Comparison of ENCODE assay signal across 1 cellular context in the genomic region with DNA sequence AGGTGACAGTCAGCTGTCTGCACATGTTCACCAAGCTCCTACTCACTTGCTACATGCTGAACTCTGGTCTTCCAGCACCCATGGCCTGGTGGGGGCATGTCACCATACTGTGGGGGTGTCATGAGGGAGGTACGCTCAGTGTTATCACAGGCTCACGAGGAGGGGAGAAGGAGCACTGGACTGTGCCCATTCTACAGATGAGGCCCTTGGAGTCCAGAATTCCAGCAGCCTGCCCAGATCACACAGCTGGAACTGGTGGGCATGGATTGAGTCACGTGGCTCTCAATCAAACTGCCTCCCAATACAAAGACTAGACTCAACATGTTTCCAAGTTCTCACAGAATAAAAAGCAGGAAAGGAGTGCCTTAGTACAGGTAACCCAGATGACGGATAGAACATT.
A peak's percentile ranks its signal among the peaks of the same experiment; 100 is the strongest.
TF ChIP-seq lines count a peak whose summit lies in the region.

No MANE protein-coding gene starts in this region.

TF ChIP-seq in HepG2, 621 proteins besides CTCF, POLR2A, EP300 and RAD21 (continues in another document):
- no peak for TF ChIP-seq ZFP62 (CRISPR knock-in tag; IDR thresholded peaks at IDR 0.05)
- TF ChIP-seq, protein P1, sequence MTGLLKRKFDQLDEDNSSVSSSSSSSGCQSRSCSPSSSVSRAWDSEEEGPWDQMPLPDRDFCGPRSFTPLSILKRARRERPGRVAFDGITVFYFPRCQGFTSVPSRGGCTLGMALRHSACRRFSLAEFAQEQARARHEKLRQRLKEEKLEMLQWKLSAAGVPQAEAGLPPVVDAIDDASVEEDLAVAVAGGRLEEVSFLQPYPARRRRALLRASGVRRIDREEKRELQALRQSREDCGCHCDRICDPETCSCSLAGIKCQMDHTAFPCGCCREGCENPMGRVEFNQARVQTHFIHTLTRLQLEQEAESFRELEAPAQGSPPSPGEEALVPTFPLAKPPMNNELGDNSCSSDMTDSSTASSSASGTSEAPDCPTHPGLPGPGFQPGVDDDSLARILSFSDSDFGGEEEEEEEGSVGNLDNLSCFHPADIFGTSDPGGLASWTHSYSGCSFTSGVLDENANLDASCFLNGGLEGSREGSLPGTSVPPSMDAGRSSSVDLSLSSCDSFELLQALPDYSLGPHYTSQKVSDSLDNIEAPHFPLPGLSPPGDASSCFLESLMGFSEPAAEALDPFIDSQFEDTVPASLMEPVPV (CRISPR knock-in tag; IDR thresholded peaks at IDR 0.05), result no peak
- TF ChIP-seq, protein P2, sequence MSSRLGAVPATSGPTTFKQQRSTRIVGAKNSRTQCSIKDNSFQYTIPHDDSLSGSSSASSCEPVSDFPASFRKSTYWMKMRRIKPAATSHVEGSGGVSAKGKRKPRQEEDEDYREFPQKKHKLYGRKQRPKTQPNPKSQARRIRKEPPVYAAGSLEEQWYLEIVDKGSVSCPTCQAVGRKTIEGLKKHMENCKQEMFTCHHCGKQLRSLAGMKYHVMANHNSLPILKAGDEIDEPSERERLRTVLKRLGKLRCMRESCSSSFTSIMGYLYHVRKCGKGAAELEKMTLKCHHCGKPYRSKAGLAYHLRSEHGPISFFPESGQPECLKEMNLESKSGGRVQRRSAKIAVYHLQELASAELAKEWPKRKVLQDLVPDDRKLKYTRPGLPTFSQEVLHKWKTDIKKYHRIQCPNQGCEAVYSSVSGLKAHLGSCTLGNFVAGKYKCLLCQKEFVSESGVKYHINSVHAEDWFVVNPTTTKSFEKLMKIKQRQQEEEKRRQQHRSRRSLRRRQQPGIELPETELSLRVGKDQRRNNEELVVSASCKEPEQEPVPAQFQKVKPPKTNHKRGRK (CRISPR knock-in tag; IDR thresholded peaks at IDR 0.05), result no peak
- TF ChIP-seq, protein P3, sequence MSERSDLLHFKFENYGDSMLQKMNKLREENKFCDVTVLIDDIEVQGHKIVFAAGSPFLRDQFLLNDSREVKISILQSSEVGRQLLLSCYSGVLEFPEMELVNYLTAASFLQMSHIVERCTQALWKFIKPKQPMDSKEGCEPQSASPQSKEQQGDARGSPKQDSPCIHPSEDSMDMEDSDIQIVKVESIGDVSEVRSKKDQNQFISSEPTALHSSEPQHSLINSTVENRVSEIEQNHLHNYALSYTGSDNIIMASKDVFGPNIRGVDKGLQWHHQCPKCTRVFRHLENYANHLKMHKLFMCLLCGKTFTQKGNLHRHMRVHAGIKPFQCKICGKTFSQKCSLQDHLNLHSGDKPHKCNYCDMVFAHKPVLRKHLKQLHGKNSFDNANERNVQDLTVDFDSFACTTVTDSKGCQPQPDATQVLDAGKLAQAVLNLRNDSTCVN (CRISPR knock-in tag; IDR thresholded peaks at IDR 0.05; ENCODE audit: borderline replicate concordance), result no peak
- TF ChIP-seq HNRNPL (IDR thresholded peaks at IDR 0.05; ENCODE audit: low read depth, low read length), result no peak
- no peak for TF ChIP-seq ELF4 (CRISPR knock-in tag; IDR thresholded peaks at IDR 0.05; ENCODE audit: borderline replicate concordance)
- TF ChIP-seq ZFP90 (CRISPR knock-in tag; IDR thresholded peaks at IDR 0.05; ENCODE audit: borderline replicate concordance), result no peak
- TF ChIP-seq REXO4 (CRISPR knock-in tag; IDR thresholded peaks at IDR 0.05; ENCODE audit: borderline replicate concordance), result no peak
- TF ChIP-seq, protein P4, sequence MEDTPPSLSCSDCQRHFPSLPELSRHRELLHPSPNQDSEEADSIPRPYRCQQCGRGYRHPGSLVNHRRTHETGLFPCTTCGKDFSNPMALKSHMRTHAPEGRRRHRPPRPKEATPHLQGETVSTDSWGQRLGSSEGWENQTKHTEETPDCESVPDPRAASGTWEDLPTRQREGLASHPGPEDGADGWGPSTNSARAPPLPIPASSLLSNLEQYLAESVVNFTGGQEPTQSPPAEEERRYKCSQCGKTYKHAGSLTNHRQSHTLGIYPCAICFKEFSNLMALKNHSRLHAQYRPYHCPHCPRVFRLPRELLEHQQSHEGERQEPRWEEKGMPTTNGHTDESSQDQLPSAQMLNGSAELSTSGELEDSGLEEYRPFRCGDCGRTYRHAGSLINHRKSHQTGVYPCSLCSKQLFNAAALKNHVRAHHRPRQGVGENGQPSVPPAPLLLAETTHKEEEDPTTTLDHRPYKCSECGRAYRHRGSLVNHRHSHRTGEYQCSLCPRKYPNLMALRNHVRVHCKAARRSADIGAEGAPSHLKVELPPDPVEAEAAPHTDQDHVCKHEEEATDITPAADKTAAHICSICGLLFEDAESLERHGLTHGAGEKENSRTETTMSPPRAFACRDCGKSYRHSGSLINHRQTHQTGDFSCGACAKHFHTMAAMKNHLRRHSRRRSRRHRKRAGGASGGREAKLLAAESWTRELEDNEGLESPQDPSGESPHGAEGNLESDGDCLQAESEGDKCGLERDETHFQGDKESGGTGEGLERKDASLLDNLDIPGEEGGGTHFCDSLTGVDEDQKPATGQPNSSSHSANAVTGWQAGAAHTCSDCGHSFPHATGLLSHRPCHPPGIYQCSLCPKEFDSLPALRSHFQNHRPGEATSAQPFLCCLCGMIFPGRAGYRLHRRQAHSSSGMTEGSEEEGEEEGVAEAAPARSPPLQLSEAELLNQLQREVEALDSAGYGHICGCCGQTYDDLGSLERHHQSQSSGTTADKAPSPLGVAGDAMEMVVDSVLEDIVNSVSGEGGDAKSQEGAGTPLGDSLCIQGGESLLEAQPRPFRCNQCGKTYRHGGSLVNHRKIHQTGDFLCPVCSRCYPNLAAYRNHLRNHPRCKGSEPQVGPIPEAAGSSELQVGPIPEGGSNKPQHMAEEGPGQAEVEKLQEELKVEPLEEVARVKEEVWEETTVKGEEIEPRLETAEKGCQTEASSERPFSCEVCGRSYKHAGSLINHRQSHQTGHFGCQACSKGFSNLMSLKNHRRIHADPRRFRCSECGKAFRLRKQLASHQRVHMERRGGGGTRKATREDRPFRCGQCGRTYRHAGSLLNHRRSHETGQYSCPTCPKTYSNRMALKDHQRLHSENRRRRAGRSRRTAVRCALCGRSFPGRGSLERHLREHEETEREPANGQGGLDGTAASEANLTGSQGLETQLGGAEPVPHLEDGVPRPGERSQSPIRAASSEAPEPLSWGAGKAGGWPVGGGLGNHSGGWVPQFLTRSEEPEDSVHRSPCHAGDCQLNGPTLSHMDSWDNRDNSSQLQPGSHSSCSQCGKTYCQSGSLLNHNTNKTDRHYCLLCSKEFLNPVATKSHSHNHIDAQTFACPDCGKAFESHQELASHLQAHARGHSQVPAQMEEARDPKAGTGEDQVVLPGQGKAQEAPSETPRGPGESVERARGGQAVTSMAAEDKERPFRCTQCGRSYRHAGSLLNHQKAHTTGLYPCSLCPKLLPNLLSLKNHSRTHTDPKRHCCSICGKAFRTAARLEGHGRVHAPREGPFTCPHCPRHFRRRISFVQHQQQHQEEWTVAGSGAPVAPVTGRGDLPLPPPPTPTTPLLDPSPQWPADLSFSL (CRISPR knock-in tag; IDR thresholded peaks at IDR 0.05), result no peak
- TF ChIP-seq, protein P5, sequence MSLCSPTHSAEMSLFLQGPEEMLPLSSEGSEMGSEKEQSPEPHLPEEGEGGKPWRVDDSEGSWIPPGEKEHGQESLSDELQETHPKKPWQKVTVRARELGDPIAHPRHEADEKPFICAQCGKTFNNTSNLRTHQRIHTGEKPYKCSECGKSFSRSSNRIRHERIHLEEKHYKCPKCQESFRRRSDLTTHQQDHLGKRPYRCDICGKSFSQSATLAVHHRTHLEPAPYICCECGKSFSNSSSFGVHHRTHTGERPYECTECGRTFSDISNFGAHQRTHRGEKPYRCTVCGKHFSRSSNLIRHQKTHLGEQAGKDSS (CRISPR knock-in tag; IDR thresholded peaks at IDR 0.05; ENCODE audit: borderline replicate concordance, low read depth), result 0 out of 2 replicates have a peak, but pooled peaks have one; percentile 16
- no peak for TF ChIP-seq NFIC (IDR thresholded peaks at IDR 0.05; ENCODE audit: low read length)
- TF ChIP-seq, protein P6, sequence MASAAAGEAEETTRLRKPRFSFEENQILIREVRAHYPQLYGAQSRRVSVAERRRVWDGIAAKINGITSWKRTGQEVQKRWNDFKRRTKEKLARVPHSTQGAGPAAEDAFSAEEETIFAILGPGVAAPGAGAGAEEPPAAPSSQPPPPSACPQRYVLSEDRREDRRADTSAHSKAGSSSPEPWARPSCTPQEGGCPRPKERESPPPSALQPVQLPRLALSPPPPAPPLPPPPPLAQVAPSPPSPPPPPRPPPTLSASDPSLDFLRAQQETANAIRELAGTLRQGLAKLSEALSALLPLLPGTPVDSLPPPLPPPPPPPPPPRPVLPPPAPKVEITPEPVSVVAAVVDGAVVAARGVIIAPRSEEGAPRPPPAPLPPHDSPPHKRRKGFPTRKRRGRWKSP (CRISPR knock-in tag; IDR thresholded peaks at IDR 0.05), result no peak
- peak; percentile 78 for TF ChIP-seq ZMYM3 (CRISPR knock-in tag; IDR thresholded peaks at IDR 0.05)
- TF ChIP-seq MAF1 (CRISPR knock-in tag; IDR thresholded peaks at IDR 0.05; ENCODE audit: borderline replicate concordance), result no peak
- no peak for TF ChIP-seq FOXA3 (CRISPR knock-in tag; IDR thresholded peaks at IDR 0.05)
- TF ChIP-seq MLLT10 (CRISPR knock-in tag; IDR thresholded peaks at IDR 0.05), result no peak
- TF ChIP-seq, protein P7, sequence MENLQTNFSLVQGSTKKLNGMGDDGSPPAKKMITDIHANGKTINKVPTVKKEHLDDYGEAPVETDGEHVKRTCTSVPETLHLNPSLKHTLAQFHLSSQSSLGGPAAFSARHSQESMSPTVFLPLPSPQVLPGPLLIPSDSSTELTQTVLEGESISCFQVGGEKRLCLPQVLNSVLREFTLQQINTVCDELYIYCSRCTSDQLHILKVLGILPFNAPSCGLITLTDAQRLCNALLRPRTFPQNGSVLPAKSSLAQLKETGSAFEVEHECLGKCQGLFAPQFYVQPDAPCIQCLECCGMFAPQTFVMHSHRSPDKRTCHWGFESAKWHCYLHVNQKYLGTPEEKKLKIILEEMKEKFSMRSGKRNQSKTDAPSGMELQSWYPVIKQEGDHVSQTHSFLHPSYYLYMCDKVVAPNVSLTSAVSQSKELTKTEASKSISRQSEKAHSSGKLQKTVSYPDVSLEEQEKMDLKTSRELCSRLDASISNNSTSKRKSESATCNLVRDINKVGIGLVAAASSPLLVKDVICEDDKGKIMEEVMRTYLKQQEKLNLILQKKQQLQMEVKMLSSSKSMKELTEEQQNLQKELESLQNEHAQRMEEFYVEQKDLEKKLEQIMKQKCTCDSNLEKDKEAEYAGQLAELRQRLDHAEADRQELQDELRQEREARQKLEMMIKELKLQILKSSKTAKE (CRISPR knock-in tag; IDR thresholded peaks at IDR 0.05; ENCODE audit: borderline replicate concordance), result no peak
- TF ChIP-seq, protein P8, sequence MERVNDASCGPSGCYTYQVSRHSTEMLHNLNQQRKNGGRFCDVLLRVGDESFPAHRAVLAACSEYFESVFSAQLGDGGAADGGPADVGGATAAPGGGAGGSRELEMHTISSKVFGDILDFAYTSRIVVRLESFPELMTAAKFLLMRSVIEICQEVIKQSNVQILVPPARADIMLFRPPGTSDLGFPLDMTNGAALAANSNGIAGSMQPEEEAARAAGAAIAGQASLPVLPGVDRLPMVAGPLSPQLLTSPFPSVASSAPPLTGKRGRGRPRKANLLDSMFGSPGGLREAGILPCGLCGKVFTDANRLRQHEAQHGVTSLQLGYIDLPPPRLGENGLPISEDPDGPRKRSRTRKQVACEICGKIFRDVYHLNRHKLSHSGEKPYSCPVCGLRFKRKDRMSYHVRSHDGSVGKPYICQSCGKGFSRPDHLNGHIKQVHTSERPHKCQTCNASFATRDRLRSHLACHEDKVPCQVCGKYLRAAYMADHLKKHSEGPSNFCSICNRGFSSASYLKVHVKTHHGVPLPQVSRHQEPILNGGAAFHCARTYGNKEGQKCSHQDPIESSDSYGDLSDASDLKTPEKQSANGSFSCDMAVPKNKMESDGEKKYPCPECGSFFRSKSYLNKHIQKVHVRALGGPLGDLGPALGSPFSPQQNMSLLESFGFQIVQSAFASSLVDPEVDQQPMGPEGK (CRISPR knock-in tag; IDR thresholded peaks at IDR 0.05), result peak; percentile 42; the same call in 1 of the 2 replicates
- no peak for TF ChIP-seq ZNF121 (CRISPR knock-in tag; IDR thresholded peaks at IDR 0.05)
- TF ChIP-seq EZH2 (conservative IDR thresholded peaks at IDR 0.05; ENCODE audit: low read depth, low read length), result no peak
- TF ChIP-seq POLR2G (IDR thresholded peaks at IDR 0.05; ENCODE audit: low read depth, low read length), result peak; percentile 34; the same call in 1 of the 2 replicates
- no peak for TF ChIP-seq ZNF558 (CRISPR knock-in tag; IDR thresholded peaks at IDR 0.05; ENCODE audit: borderline replicate concordance)
- no peak for TF ChIP-seq BRCA1 (CRISPR knock-in tag; IDR thresholded peaks at IDR 0.05)
- TF ChIP-seq, protein P9, sequence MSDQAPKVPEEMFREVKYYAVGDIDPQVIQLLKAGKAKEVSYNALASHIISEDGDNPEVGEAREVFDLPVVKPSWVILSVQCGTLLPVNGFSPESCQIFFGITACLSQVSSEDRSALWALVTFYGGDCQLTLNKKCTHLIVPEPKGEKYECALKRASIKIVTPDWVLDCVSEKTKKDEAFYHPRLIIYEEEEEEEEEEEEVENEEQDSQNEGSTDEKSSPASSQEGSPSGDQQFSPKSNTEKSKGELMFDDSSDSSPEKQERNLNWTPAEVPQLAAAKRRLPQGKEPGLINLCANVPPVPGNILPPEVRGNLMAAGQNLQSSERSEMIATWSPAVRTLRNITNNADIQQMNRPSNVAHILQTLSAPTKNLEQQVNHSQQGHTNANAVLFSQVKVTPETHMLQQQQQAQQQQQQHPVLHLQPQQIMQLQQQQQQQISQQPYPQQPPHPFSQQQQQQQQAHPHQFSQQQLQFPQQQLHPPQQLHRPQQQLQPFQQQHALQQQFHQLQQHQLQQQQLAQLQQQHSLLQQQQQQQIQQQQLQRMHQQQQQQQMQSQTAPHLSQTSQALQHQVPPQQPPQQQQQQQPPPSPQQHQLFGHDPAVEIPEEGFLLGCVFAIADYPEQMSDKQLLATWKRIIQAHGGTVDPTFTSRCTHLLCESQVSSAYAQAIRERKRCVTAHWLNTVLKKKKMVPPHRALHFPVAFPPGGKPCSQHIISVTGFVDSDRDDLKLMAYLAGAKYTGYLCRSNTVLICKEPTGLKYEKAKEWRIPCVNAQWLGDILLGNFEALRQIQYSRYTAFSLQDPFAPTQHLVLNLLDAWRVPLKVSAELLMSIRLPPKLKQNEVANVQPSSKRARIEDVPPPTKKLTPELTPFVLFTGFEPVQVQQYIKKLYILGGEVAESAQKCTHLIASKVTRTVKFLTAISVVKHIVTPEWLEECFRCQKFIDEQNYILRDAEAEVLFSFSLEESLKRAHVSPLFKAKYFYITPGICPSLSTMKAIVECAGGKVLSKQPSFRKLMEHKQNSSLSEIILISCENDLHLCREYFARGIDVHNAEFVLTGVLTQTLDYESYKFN (CRISPR knock-in tag; conservative IDR thresholded peaks at IDR 0.05), result no peak
- TF ChIP-seq ZNF788 (CRISPR knock-in tag; IDR thresholded peaks at IDR 0.05; ENCODE audit: borderline replicate concordance), result 0 out of 2 replicates have a peak, but pooled peaks have one; percentile 38
- TF ChIP-seq NFE2 (CRISPR knock-in tag; IDR thresholded peaks at IDR 0.05), result no peak
- TF ChIP-seq MXI1 (IDR thresholded peaks at IDR 0.05; ENCODE audit: borderline replicate concordance, low read depth, low read length), result no peak
- no peak for TF ChIP-seq ZNF589 (CRISPR knock-in tag; conservative IDR thresholded peaks at IDR 0.05)
- no peak for TF ChIP-seq REPIN1 (CRISPR knock-in tag; IDR thresholded peaks at IDR 0.05; ENCODE audit: borderline replicate concordance, low read depth)
- no peak for TF ChIP-seq ZBTB20 (CRISPR knock-in tag; IDR thresholded peaks at IDR 0.05; ENCODE audit: borderline replicate concordance, low read depth)
- no peak for TF ChIP-seq ZNF557 (CRISPR knock-in tag; IDR thresholded peaks at IDR 0.05)
- peak; percentile 94 for TF ChIP-seq ZNF629 (CRISPR knock-in tag; conservative IDR thresholded peaks at IDR 0.05)
- TF ChIP-seq RBM22 (optimal IDR thresholded peaks at IDR 0.05; ENCODE audit: low read length), result peak; percentile 81
- TF ChIP-seq EHMT2 (IDR thresholded peaks at IDR 0.05; ENCODE audit: borderline replicate concordance, low read depth, low read length), result no peak
- TF ChIP-seq, protein P10, sequence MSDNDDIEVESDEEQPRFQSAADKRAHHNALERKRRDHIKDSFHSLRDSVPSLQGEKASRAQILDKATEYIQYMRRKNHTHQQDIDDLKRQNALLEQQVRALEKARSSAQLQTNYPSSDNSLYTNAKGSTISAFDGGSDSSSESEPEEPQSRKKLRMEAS (IDR thresholded peaks at IDR 0.05), result 0 out of 2 replicates have a peak, but pooled peaks have one; percentile 10
- no peak for TF ChIP-seq HDAC2 (CRISPR knock-in tag; IDR thresholded peaks at IDR 0.05)
- TF ChIP-seq TBP (CRISPR knock-in tag; IDR thresholded peaks at IDR 0.05), result no peak
